In the genomic region with DNA sequence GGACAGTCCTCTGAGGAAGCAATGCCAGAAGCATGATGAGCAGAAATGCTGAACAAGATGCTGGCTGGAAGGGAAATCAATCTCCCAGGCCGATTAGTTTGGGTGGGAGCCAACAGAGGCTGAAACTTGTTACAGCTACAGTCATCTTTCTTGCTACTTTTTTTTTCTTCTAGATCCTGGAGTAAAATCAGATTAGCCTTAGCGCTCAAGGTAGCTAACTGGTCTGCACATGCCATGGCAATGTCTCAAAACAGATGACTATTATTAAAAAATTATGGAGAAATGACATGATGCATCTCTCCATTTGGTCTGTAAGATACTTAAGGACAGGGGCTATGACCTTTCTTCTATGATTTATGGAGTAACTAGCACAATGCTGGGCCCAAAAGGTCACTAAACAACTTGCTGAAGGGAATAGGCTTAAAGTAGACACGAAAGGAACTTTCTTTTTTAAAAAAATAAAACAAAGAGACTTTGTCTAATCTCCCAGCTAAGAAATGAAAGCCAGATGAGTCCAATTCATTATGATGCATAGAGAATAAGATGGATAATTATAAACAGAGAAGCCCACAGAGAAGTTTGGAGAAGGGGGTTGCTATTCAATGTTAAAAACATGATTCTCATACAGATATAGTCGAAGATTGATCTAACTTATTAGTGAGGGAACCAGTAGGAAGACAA, we compare ENCODE assay signal across 22 cellular contexts. TPM values are rescaled to one million over a fixed set of nuclear protein-coding genes. Genes with fewer than 3 reads are reported as not detected.
DNase-seq lines count a peak whose midpoint lies in the region; ATAC-seq, FAIRE-seq and TF ChIP-seq lines count a peak whose summit lies in the region.
"Had no signal": no experiment of that assay in that cellular context is flagged by ENCODE, and none has a peak within 500 bp of the region (broad histone marks: within the 10 kb centered on the region; RNA-seq: fewer than 3 reads in every experiment).

No MANE protein-coding gene starts in this region.

- TF ChIP-seq RAD21 in K562 (CRISPR knock-in tag; conservative IDR thresholded peaks at IDR 0.05 in 1 of 2, IDR thresholded peaks at IDR 0.05 in 1 of 2), result no peak

- H3K4me3 ChIP-seq in K562 (no peak overlapping the region), fibroblast of the aortic adventitia (ENCODE audit: low read depth, low read length) (no peak overlapping the region), suprapubic skin (no peak overlapping the region)
- H3K4me3 ChIP-seq: esophagus squamous epithelium, hepatocyte had no signal

- POLR2A ChIA-PET in K562 (lab: Yijun Ruan, JAX), result no interaction called here

- H3K27me3 ChIP-seq in K562 (ENCODE audit: control insufficient read depth in 2 of 2, insufficient read depth in 2 of 2, low read length in 2 of 2) (no peaks in the 10 kb centered on the region), suprapubic skin (no peaks in the 10 kb centered on the region)
- H3K27me3 ChIP-seq: brain microvascular endothelial cell, hepatocyte had no signal

- BruUV-seq in K562 (replicated peaks; lab: Mats Ljungman, UMichigan), result no TSS peak

- intact Hi-C loops in K562 (cut with micrococcal nuclease), result no loop called here

- no peak for TF ChIP-seq EP300 in K562 (IDR thresholded peaks at IDR 0.05; ENCODE audit: low read length)
- TF ChIP-seq EP300 in suprapubic skin (IDR thresholded peaks at IDR 0.05), result no peak

- H3K9me1 ChIP-seq in K562 (ENCODE audit: control insufficient read depth, insufficient read depth, low read length), result no peaks in the 10 kb centered on the region

- CTCF ChIA-PET in K562 (lab: Yijun Ruan, JAX; ENCODE audit: low intra/inter-chr PET ratio), result interaction anchor here (0.8 kb wide), 1 partner anchor 119 kb away, joined by 3 read pairs; no protein-coding TSS in a partner anchor

- 0% methylated on average over 4 of the region's 4 CpGs for WGBS in K562 (ENCODE audit: insufficient coverage, low coverage, missing lambda C conversion rate)
- 20% methylated on average over 4 of the region's 4 CpGs for WGBS in suprapubic skin

- H2AFZ ChIP-seq in K562 (ENCODE audit: low read depth, low read length), result no peak overlapping the region
- H2AFZ ChIP-seq: hepatocyte had no signal

- H3K27ac ChIP-seq in K562 (ENCODE audit: extremely low read depth, low read depth, low read length) (no peak overlapping the region), suprapubic skin (peak overlapping the region; percentile 38)
- H3K27ac ChIP-seq: brain microvascular endothelial cell, esophagus squamous epithelium had no signal

- H3K9me3 ChIP-seq in K562 (replicated peaks; ENCODE audit: control insufficient read depth, insufficient read depth, low read depth, low read length) (no peaks in the 10 kb centered on the region), suprapubic skin (no peaks in the 10 kb centered on the region)
- H3K9me3 ChIP-seq: esophagus squamous epithelium had no signal

- ATAC-seq in K562, result no peak
- ATAC-seq: HepG2, natural killer cell, WTC11 had no signal

- no peak overlapping the region for H3K4me2 ChIP-seq in K562 (ENCODE audit: insufficient read depth, low read length)
- H3K4me2 ChIP-seq: hepatocyte had no signal

- in situ Hi-C loops in K562 (cut with MboI), result loop anchor here (25.0 kb wide), 1 partner anchor 1267 kb away; a partner anchor contains a TSS

- no peak overlapping the region for H3K9ac ChIP-seq in K562 (ENCODE audit: insufficient read depth in 1 of 2, low read depth in 2 of 2, low read length in 2 of 2)

- H3K36me3 ChIP-seq in K562 (ENCODE audit: control insufficient read depth, insufficient read depth, low read length) (no peaks in the 10 kb centered on the region), suprapubic skin (no peaks in the 10 kb centered on the region)
- H3K36me3 ChIP-seq: brain microvascular endothelial cell, esophagus squamous epithelium had no signal

- H3K79me2 ChIP-seq in K562 (ENCODE audit: control insufficient read depth, insufficient read depth, low read length), result no peaks in the 10 kb centered on the region
- H3K79me2 ChIP-seq: hepatocyte had no signal

- H3K4me1 ChIP-seq in K562 (replicated peaks in 1 of 2; ENCODE audit: control insufficient read depth in 2 of 2, insufficient read depth in 2 of 2, low read length in 2 of 2) (no peaks in the 10 kb centered on the region), suprapubic skin (peaks cover 21% of the 10 kb centered on the region)
- H3K4me1 ChIP-seq: esophagus squamous epithelium had no signal

- FAIRE-seq in K562 (lab: Jason Lieb, UNC), result no peak
- FAIRE-seq: H1, HepG2, kidney had no signal

- TF ChIP-seq CTCF in K562 (IDR thresholded peaks at IDR 0.05 in 2 of 3, conservative IDR thresholded peaks at IDR 0.05 in 1 of 3; ENCODE audit: insufficient read depth in 2 of 3, low read depth in 1 of 3, low read length in 3 of 3) (no peak), fibroblast of the aortic adventitia (IDR thresholded peaks at IDR 0.05; ENCODE audit: insufficient read depth, low read length) (no peak), suprapubic skin (IDR thresholded peaks at IDR 0.05) (no peak)

- no peaks in the 10 kb centered on the region for H4K20me1 ChIP-seq in K562 (replicated peaks; ENCODE audit: control insufficient read depth, insufficient read depth, low read length)

- no peak for TF ChIP-seq POLR2A in K562 (conservative IDR thresholded peaks at IDR 0.05)
- no peak for TF ChIP-seq POLR2A in suprapubic skin (IDR thresholded peaks at IDR 0.05)

- DNase-seq in HCEC 1CT (peak; percentile 28), K562 (ENCODE audit: extremely low read depth in 1 of 4, low spot score in 3 of 4) (no peak), fibroblast of the aortic adventitia (ENCODE audit: low read depth) (peak; percentile 69), suprapubic skin (ENCODE audit: low spot score in 2 of 2) (no peak), middle frontal gyrus (ENCODE audit: extremely low spot score, low spot score) (no peak), LoVo (ENCODE audit: low spot score) (no peak), SIG-M5 treated with dmso at 0.1 percent for 504 hours (lab: John Stamatoyannopoulos, UW; ENCODE audit: unreplicated experiment) (no peak), Kasumi-1 (lab: John Stamatoyannopoulos, UW) (no peak)
- DNase-seq: activated CD4-positive, alpha-beta memory T cell treated with anti-CD3 and anti-CD28 coated beads for 36 hours; brain microvascular endothelial cell; C1 segment of cervical spinal cord; DMS153; esophagus squamous epithelium; kidney; natural killer cell; NCI-H187 treated with DMSO at 0.1 percent for 48 hours; posterior cingulate gyrus; SHP77 treated with DMSO at 0.1 percent for 48 hours had no signal

TF ChIP-seq in K562, 482 proteins besides CTCF, POLR2A, EP300 and RAD21 (continues in another document):
- TF ChIP-seq, protein P1, sequence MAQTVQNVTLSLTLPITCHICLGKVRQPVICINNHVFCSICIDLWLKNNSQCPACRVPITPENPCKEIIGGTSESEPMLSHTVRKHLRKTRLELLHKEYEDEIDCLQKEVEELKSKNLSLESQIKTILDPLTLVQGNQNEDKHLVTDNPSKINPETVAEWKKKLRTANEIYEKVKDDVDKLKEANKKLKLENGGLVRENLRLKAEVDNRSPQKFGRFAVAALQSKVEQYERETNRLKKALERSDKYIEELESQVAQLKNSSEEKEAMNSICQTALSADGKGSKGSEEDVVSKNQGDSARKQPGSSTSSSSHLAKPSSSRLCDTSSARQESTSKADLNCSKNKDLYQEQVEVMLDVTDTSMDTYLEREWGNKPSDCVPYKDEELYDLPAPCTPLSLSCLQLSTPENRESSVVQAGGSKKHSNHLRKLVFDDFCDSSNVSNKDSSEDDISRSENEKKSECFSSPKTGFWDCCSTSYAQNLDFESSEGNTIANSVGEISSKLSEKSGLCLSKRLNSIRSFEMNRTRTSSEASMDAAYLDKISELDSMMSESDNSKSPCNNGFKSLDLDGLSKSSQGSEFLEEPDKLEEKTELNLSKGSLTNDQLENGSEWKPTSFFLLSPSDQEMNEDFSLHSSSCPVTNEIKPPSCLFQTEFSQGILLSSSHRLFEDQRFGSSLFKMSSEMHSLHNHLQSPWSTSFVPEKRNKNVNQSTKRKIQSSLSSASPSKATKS (CRISPR knock-in tag; IDR thresholded peaks at IDR 0.05), result no peak

RNA-seq across cellular contexts. Expression of a gene that starts 42.5 kb away (rescaled TPM):
- total RNA-seq in K562 (2011; cell fraction: chromatin; rRNA removed; ENCODE audit: low replicate concordance), result 18.3 and 30.1 TPM in 2 replicates
- 10.3 and 13.0 TPM in 2 replicates for total RNA-seq in K562 (2011; cell fraction: nucleolus; rRNA removed)
- total RNA-seq in K562 (2011; cell fraction: nucleoplasm; rRNA removed), result 18.0 and 28.4 TPM in 2 replicates
- total RNA-seq in K562 (2014; rRNA removed) (10.6 and 11.9 TPM in 2 replicates), K562 (2014; rRNA removed; fragmentation: Illumina TruSeq; extraction: Trizol) (17.6 and 18.4 TPM in 2 replicates), K562 (2015; rRNA removed; fragmentation: Illumina TruSeq; extraction: Trizol) (15.3 and 16.6 TPM in 2 replicates), K562 (2021) (10.7 and 12.0 TPM in 2 replicates), fibroblast of the aortic adventitia (ENCODE audit: low replicate concordance) (11.2 and 32.6 TPM in 2 replicates), suprapubic skin (10 to 100 TPM in 3 of 4 donors, 1 to 10 TPM in 1; 9.6 to 17.9 (median 11.6) TPM)
- polyA plus RNA-seq in K562 (2011; rRNA removed) (10.4 and 12.8 TPM in 2 replicates), K562 (2014; fragmentation: Illumina TruSeq; extraction: Trizol) (13.1 and 15.7 TPM in 2 replicates), K562 (2014; fragmentation: Nextera tagmentation; extraction: Ambion mirVana) (10 to 100 TPM in 1 of 2 experiments, 1 to 10 TPM in 1; 5.7 to 10.9 TPM), K562 (2014; rRNA removed) (8.7 and 9.5 TPM in 2 replicates)
- 4.5 and 6.9 TPM in 2 replicates for polyA plus RNA-seq in K562 (2011; cell fraction: cytosol; rRNA removed)
- polyA plus RNA-seq in K562 (2011; cell fraction: nucleus; rRNA removed), result 10.4 and 11.3 TPM in 2 replicates
- 5.1 and 6.6 TPM in 2 replicates for polyA plus RNA-seq in K562 (2012)
- polyA minus RNA-seq in K562 (2011; rRNA and poly(A)+ RNA removed), result 20.6 and 21.0 TPM in 2 replicates
- 4.3 and 4.9 TPM in 2 replicates for polyA minus RNA-seq in K562 (2011; cell fraction: cytosol; rRNA and poly(A)+ RNA removed)
- 19.7 and 27.1 TPM in 2 replicates for polyA minus RNA-seq in K562 (2011; cell fraction: nucleus; rRNA and poly(A)+ RNA removed)

Comparison
In these comparisons a context has a peak if more than half of its experiments do, and no peak if none do; other contexts are left out.
1. DNase-seq: peak in HCEC 1CT (single experiment) and fibroblast of the aortic adventitia (single experiment); none in K562 (0 of 4), suprapubic skin (0 of 2), middle frontal gyrus (single experiment), LoVo (single experiment), SIG-M5 treated with dmso at 0.1 percent for 504 hours (single experiment) and Kasumi-1 (0 of 2).